32 cellular contexts compared by ENCODE assay signal in genomic region chr2:174211954-174212353, GRCh38.
"Had no signal": no experiment of that assay in that cellular context is flagged by ENCODE, and none has a peak within 500 bp of the region (broad histone marks: within the 10 kb centered on the region; RNA-seq: fewer than 3 reads in every experiment).

No MANE protein-coding gene starts in this region.

- H3K27me3 ChIP-seq: adrenal gland, cardiac muscle cell had no signal

- FAIRE-seq: astrocyte, bronchial epithelial cell had no signal

- H3K9me3 ChIP-seq: adrenal gland had no signal

- H3K36me3 ChIP-seq: adrenal gland, cardiac muscle cell had no signal

- H3K4me3 ChIP-seq: adrenal gland, cardiac muscle cell had no signal

- ATAC-seq: activated CD8-positive, alpha-beta T cell treated with anti-CD3 and anti-CD28 coated beads for 36 hours; activated naive CD4-positive, alpha-beta T cell treated with anti-CD3 and anti-CD28 coated beads, Interleukin-2, amount 50 U/mL, for 72 hours; activated T-cell treated with anti-CD3 and anti-CD28 coated beads, Interleukin-2, amount 50 U/mL, for 4 hours; activated T-cell treated with anti-CD3 and anti-CD28 coated beads, Interleukin-2, amount 50 U/mL, for 72 hours; activated T-helper 17 cell treated with anti-CD3 and anti-CD28 coated beads, Interleukin-2, amount 50 U/mL, for 72 hours had no signal

- H3K27ac ChIP-seq: adrenal gland, cardiac muscle cell, VCaP had no signal

- DNase-seq: activated B cell treated with CpG ODN at 0.5 μM for 24 hours; activated CD4-positive, alpha-beta memory T cell treated with anti-CD3 and anti-CD28 coated beads for 36 hours; activated CD4-positive, alpha-beta T cell treated with anti-CD3 and anti-CD28 coated beads for 4 hours; activated CD4-positive, alpha-beta T cell treated with anti-CD3 and anti-CD28 coated beads, Interleukin-2, amount 10 ng/mL, durations not matched to agents 24 days and 14 days; activated CD4-positive, alpha-beta T cell treated with anti-CD3 and anti-CD28 coated beads, Interleukin-2, amount 50 U/mL, for 1 hour; activated CD4-positive, alpha-beta T cell treated with anti-CD3 and anti-CD28 coated beads, Interleukin-2, amount 50 U/mL, for 4 hours; activated CD4-positive, CD25-positive, alpha-beta regulatory T cell treated with anti-CD3 and anti-CD28 coated beads, Interleukin-2, amount 50 U/mL, for 72 hours; activated CD8-positive, alpha-beta memory T cell treated with anti-CD3 and anti-CD28 coated beads, Interleukin-2, amount 50 U/mL, for 4 hours; activated CD8-positive, alpha-beta T cell treated with anti-CD3 and anti-CD28 coated beads for 36 hours; activated effector memory CD4-positive, alpha-beta T cell treated with anti-CD3 and anti-CD28 coated beads, Interleukin-2, amount 50 U/mL, for 16 hours; activated gamma-delta T cell treated with Interleukin-2 at 50 U/mL for 16 hours; activated naive CD4-positive, alpha-beta T cell; activated naive CD4-positive, alpha-beta T cell treated with anti-CD3 and anti-CD28 coated beads for 36 hours; activated naive CD4-positive, alpha-beta T cell treated with anti-CD3 and anti-CD28 coated beads, Interleukin-2, amount 50 U/mL, for 16 hours; activated naive CD8-positive, alpha-beta T cell treated with anti-CD3 and anti-CD28 coated beads for 36 hours; activated T-cell treated with anti-CD3 and anti-CD28 coated beads for 4 hours; activated T-cell treated with anti-CD3 and anti-CD28 coated beads, Interleukin-2, amount 50 U/mL, for 1 hour; activated T-cell treated with anti-CD3 and anti-CD28 coated beads, Interleukin-2, amount 50 U/mL, for 4 hours; activated T-cell treated with anti-CD3 and anti-CD28 coated beads, Interleukin-2, amount 50 U/mL, for 72 hours; adrenal gland; amniotic stem cell; aorta; central memory CD4-positive, alpha-beta T cell; T-helper 1 cell; T-helper 2 cell; T-helper 9 cell had no signal
